26 cellular contexts compared by ENCODE assay signal in genomic region chr5:16072616-16073015, GRCh38.
DNase-seq lines count a peak whose midpoint lies in the region; ATAC-seq and TF ChIP-seq lines count a peak whose summit lies in the region.
"Had no signal": no experiment of that assay in that cellular context is flagged by ENCODE, and none has a peak within 500 bp of the region (broad histone marks: within the 10 kb centered on the region; RNA-seq: fewer than 3 reads in every experiment).

No MANE protein-coding gene starts in this region.

- no peak overlapping the region for H3K9ac ChIP-seq in DND-41 (ENCODE audit: low read depth, low read length)
- H3K9ac ChIP-seq: BLaER1; BLaER1 treated with 17β-estradiol and CSF1 and Interleukin-3, amounts not matched to agents 10 nM and 100 nM had no signal

- peak; percentile 54 for DNase-seq in DND-41
- DNase-seq: 8988T; ACHN; AML-193; BE2C; C1 segment of cervical spinal cord; Caco-2; Calu3; CD4-positive, alpha-beta memory T cell; CD4-positive, alpha-beta T cell; CD4-positive, CD25-positive, alpha-beta regulatory T cell; CD8-positive, alpha-beta memory T cell; CD8-positive, alpha-beta T cell; COR-L47; DMS 273 treated with DMSO at 0.1 percent for 48 hours; DMS153; DMS53; DMS79; DMS79 treated with DMSO at 0.1 percent for 48 hours; EL had no signal

- no peak for TF ChIP-seq CTCF in DND-41 (IDR thresholded peaks at IDR 0.05; ENCODE audit: borderline replicate concordance, extremely low read depth, low read length, poor library complexity, severe bottlenecking)

- H3K27ac ChIP-seq in DND-41 (ENCODE audit: low read length) = peak overlapping the region; percentile 37
- H3K27ac ChIP-seq: 22Rv1; A549; BLaER1; BLaER1 treated with 17β-estradiol and CSF1 and Interleukin-3, amounts not matched to agents 10 nM and 100 nM; C4-2B had no signal

- no peaks in the 10 kb centered on the region for H4K20me1 ChIP-seq in DND-41 (ENCODE audit: insufficient read depth, low read length)
- H4K20me1 ChIP-seq: BLaER1; BLaER1 treated with 17β-estradiol and CSF1 and Interleukin-3, amounts not matched to agents 10 nM and 100 nM had no signal

- no peaks in the 10 kb centered on the region for H3K79me2 ChIP-seq in DND-41 (ENCODE audit: insufficient read depth, low read length)

- peaks cover 54% of the 10 kb centered on the region for H3K4me1 ChIP-seq in DND-41 (ENCODE audit: insufficient read depth, low read length)
- H3K4me1 ChIP-seq: A549, BLaER1, Caco-2 had no signal

- H2AFZ ChIP-seq in DND-41 (ENCODE audit: low read depth, low read length) = no peak overlapping the region

- H3K27me3 ChIP-seq in DND-41 (ENCODE audit: insufficient read depth, low read length, poor library complexity) = no peaks in the 10 kb centered on the region
- H3K27me3 ChIP-seq: BE2C; BLaER1; BLaER1 treated with 17β-estradiol and CSF1 and Interleukin-3, amounts not matched to agents 10 nM and 100 nM had no signal

- 0 out of 2 replicates have a peak overlapping the region, but pooled peaks have one; percentile 5 for H3K4me2 ChIP-seq in DND-41 (ENCODE audit: insufficient read depth, low read length)
- H3K4me2 ChIP-seq: A549; BLaER1; BLaER1 treated with 17β-estradiol and CSF1 and Interleukin-3, amounts not matched to agents 10 nM and 100 nM had no signal

- H3K4me3 ChIP-seq in DND-41 (ENCODE audit: low read depth in 1 of 2, low read length in 2 of 2) = no peak overlapping the region
- H3K4me3 ChIP-seq: A549; BLaER1; BLaER1 treated with 17β-estradiol and CSF1 and Interleukin-3, amounts not matched to agents 10 nM and 100 nM had no signal

- ATAC-seq in DND-41 (ENCODE audit: insufficient read depth, low read depth) = peak; percentile 67
- no peak for ATAC-seq in HG03521 (IDR thresholded peaks at IDR 0.05; ENCODE audit: unreplicated experiment)
- ATAC-seq: A549; CD8-positive, alpha-beta T cell had no signal

- H3K36me3 ChIP-seq in DND-41 (ENCODE audit: insufficient read depth, low read length) = no peaks in the 10 kb centered on the region
- H3K36me3 ChIP-seq: BLaER1; BLaER1 treated with 17β-estradiol and CSF1 and Interleukin-3, amounts not matched to agents 10 nM and 100 nM had no signal

- no peaks in the 10 kb centered on the region for H3K9me3 ChIP-seq in DND-41 (ENCODE audit: insufficient read depth, low read length, severe bottlenecking)
- H3K9me3 ChIP-seq: A549; BE2C; BLaER1; BLaER1 treated with 17β-estradiol and CSF1 and Interleukin-3, amounts not matched to agents 10 nM and 100 nM; Caco-2 had no signal
